Comparison of ENCODE assay signal across 28 cellular contexts in the genomic region with DNA sequence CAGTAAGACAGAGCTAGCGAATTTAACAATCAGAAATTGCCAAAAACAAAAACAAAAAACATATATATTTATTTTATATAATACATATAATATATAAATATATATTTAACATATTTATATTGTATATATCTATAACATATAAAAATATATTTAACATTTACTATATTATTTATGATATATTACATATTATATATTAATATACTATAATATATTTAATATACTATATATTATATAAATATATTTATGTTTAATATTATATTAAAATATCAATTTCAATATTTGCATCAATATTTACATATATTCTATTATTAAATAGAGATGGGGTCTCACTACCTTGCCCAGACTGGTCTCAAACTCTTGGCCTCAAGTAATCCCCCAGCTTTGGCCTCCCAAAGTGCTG.
"Had no signal": no experiment of that assay in that cellular context is flagged by ENCODE, and none has a peak within 500 bp of the region (broad histone marks: within the 10 kb centered on the region; RNA-seq: fewer than 3 reads in every experiment).

No MANE protein-coding gene starts in this region.

- H3K27me3 Mint-ChIP-seq: activated CD4-positive, alpha-beta memory T cell treated with anti-CD3 and anti-CD28 coated beads, Interleukin-2, amount 10 ng/mL, durations not matched to agents 7 days and 5 days; activated CD4-positive, alpha-beta T cell treated with anti-CD3 and anti-CD28 coated beads, Interleukin-2, amount 10 ng/mL, durations not matched to agents 7 days and 5 days; activated naive CD8-positive, alpha-beta T cell; activated T-cell treated with anti-CD3 and anti-CD28 coated beads, Interleukin-2, amount 50 U/mL, for 24 hours; T-helper 17 cell had no signal

- H3K9me3 ChIP-seq: colonic mucosa, gastrocnemius medialis, heart right ventricle had no signal

- ATAC-seq: activated T-cell treated with anti-CD3 and anti-CD28 coated beads, Interleukin-2, amount 50 U/mL, for 72 hours; esophagus mucosa; gastrocnemius medialis; heart right ventricle; T-helper 17 cell had no signal

- H3K36me3 ChIP-seq: colonic mucosa, gastrocnemius medialis, heart right ventricle had no signal

- H3K4me1 ChIP-seq: colonic mucosa, gastrocnemius medialis, heart right ventricle had no signal

- DNase-seq: activated CD4-positive, alpha-beta memory T cell treated with anti-CD3 and anti-CD28 coated beads, Interleukin-2, amount 10 ng/mL, durations not matched to agents 7 days and 5 days; activated CD4-positive, alpha-beta T cell treated with anti-CD3 and anti-CD28 coated beads for 1 hour; activated CD4-positive, alpha-beta T cell treated with anti-CD3 and anti-CD28 coated beads for 4 hours; activated CD4-positive, alpha-beta T cell treated with anti-CD3 and anti-CD28 coated beads, Interleukin-2, amount 10 ng/mL, durations not matched to agents 7 days and 5 days; activated CD4-positive, alpha-beta T cell treated with anti-CD3 and anti-CD28 coated beads, Interleukin-2, amount 50 U/mL, for 4 hours; activated CD8-positive, alpha-beta memory T cell treated with anti-CD3 and anti-CD28 coated beads, Interleukin-2, amount 50 U/mL, for 48 hours; activated gamma-delta T cell treated with Interleukin-2 at 50 U/mL for 16 hours; activated naive CD4-positive, alpha-beta T cell treated with anti-CD3 and anti-CD28 coated beads, Interleukin-2, amount 50 U/mL, for 16 hours; activated naive CD4-positive, alpha-beta T cell treated with Interleukin-2 at 50 U/mL for 16 hours; activated T-cell treated with anti-CD3 and anti-CD28 coated beads for 4 hours; activated T-cell treated with anti-CD3 and anti-CD28 coated beads, Interleukin-2, amount 50 U/mL, for 24 hours; activated T-cell treated with anti-CD3 and anti-CD28 coated beads, Interleukin-2, amount 50 U/mL, for 72 hours; amniotic stem cell; anterior cingulate cortex; caudate nucleus; colonic mucosa; effector CD8-positive, alpha-beta T cell; foreskin fibroblast; gastrocnemius medialis; heart right ventricle; T-helper 1 cell; T-helper 17 cell; T1000 had no signal

- H3K27ac Mint-ChIP-seq: activated CD4-positive, alpha-beta memory T cell treated with anti-CD3 and anti-CD28 coated beads, Interleukin-2, amount 10 ng/mL, durations not matched to agents 7 days and 5 days; activated CD4-positive, alpha-beta T cell treated with anti-CD3 and anti-CD28 coated beads, Interleukin-2, amount 10 ng/mL, durations not matched to agents 7 days and 5 days; activated naive CD8-positive, alpha-beta T cell; activated T-cell treated with anti-CD3 and anti-CD28 coated beads, Interleukin-2, amount 50 U/mL, for 24 hours; activated T-cell treated with anti-CD3 and anti-CD28 coated beads, Interleukin-2, amount 50 U/mL, for 72 hours; T-helper 17 cell; T-helper 2 cell treated with Interferon-gamma antibody and Interleukin-4, amounts not matched to agents 5 μg/mL and 100 μg/mL, for 36 hours had no signal

- H3K27ac ChIP-seq: colonic mucosa, gastrocnemius medialis, heart right ventricle, hepatocyte had no signal

- H3K4me3 ChIP-seq: colonic mucosa, gastrocnemius medialis, heart right ventricle, hepatocyte had no signal

- H3K27me3 ChIP-seq: colonic mucosa, gastrocnemius medialis, heart right ventricle, hepatocyte had no signal

- FAIRE-seq: astrocyte had no signal

- H3K9me3 Mint-ChIP-seq: activated CD4-positive, alpha-beta memory T cell treated with anti-CD3 and anti-CD28 coated beads, Interleukin-2, amount 10 ng/mL, durations not matched to agents 7 days and 5 days; activated CD4-positive, alpha-beta T cell treated with anti-CD3 and anti-CD28 coated beads, Interleukin-2, amount 10 ng/mL, durations not matched to agents 7 days and 5 days; activated T-cell treated with anti-CD3 and anti-CD28 coated beads, Interleukin-2, amount 50 U/mL, for 24 hours; activated T-cell treated with anti-CD3 and anti-CD28 coated beads, Interleukin-2, amount 50 U/mL, for 72 hours; T-helper 2 cell treated with Interferon-gamma antibody and Interleukin-4, amounts not matched to agents 5 μg/mL and 100 μg/mL, for 36 hours had no signal

- H3K4me3 Mint-ChIP-seq: activated CD4-positive, alpha-beta memory T cell treated with anti-CD3 and anti-CD28 coated beads, Interleukin-2, amount 10 ng/mL, durations not matched to agents 7 days and 5 days; activated CD4-positive, alpha-beta T cell treated with anti-CD3 and anti-CD28 coated beads, Interleukin-2, amount 10 ng/mL, durations not matched to agents 7 days and 5 days; activated naive CD8-positive, alpha-beta T cell; activated T-cell treated with anti-CD3 and anti-CD28 coated beads, Interleukin-2, amount 50 U/mL, for 24 hours; activated T-cell treated with anti-CD3 and anti-CD28 coated beads, Interleukin-2, amount 50 U/mL, for 72 hours; T-helper 17 cell; T-helper 2 cell treated with Interferon-gamma antibody and Interleukin-4, amounts not matched to agents 5 μg/mL and 100 μg/mL, for 36 hours had no signal
